ENCODE assay signal across 9 cellular contexts in the genomic region with DNA sequence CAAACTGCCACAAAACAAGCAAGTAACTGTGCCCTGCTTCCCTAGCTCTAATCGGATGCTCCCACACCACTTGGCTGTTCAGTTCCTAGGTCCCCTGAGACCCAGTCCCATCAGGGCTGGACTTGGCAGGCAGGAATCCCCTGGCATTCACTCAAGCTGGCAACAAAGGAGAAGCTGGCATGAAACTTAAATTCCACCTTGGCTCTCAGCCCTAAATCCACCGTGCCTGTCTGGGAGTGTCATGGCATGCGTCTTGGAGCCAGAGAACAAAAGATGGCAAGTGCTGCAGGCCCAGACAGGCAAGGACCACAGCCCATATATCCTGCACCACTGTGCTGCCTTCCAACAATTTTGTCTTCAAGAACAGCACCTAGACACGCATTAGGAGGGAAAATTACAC. TPM values are rescaled to one million over a fixed set of nuclear protein-coding genes. Genes with fewer than 3 reads are reported as not detected.
A peak's percentile ranks its signal among the peaks of the same experiment; 100 is the strongest.
DNase-seq lines count a peak whose midpoint lies in the region; ATAC-seq and TF ChIP-seq lines count a peak whose summit lies in the region.
"Had no signal": no experiment of that assay in that cellular context is flagged by ENCODE, and none has a peak within 500 bp of the region (broad histone marks: within the 10 kb centered on the region; RNA-seq: fewer than 3 reads in every experiment).

No MANE protein-coding gene starts in this region.

- DNase-seq in NCI-H82 (lab: John Stamatoyannopoulos, UW) (peak; percentile 27), NCI-H82 treated with DMSO at 0.1 percent for 48 hours (lab: John Stamatoyannopoulos, UW; ENCODE audit: unreplicated experiment) (no peak), astrocyte of the hippocampus (ENCODE audit: low read depth, low spot score) (peak; percentile 84), left colon (peak in 1 of 2 donors; percentile 27), type B pancreatic cell (ENCODE audit: extremely low spot score, unreplicated experiment) (no peak), NCI-H774 (lab: John Stamatoyannopoulos, UW) (no peak), T-helper 1 cell (no peak)
- DNase-seq: activated B cell treated with CpG ODN at 0.5 μM for 24 hours had no signal

- no peak for TF ChIP-seq CTCF in type B pancreatic cell (conservative IDR thresholded peaks at IDR 0.05)

- intact Hi-C loops in left colon (cut with DNase I, micrococcal nuclease): loop anchor here (5.0 to 10.0 kb wide), 2 partner anchors 52 to 60 kb away; no protein-coding TSS in a partner anchor

- peak overlapping the region; percentile 59 for H3K27ac Mint-ChIP-seq in type B pancreatic cell
- H3K27ac Mint-ChIP-seq: activated B cell treated with CpG ODN at 0.5 μM for 24 hours had no signal

- no peak overlapping the region for H3K4me3 Mint-ChIP-seq in type B pancreatic cell
- H3K4me3 Mint-ChIP-seq: activated B cell treated with CpG ODN at 0.5 μM for 24 hours had no signal

- ATAC-seq in left colon (peak; percentile 15), HG03342 (IDR thresholded peaks at IDR 0.05; ENCODE audit: unreplicated experiment) (no peak)

- no peaks in the 10 kb centered on the region for H3K27me3 Mint-ChIP-seq in type B pancreatic cell
- H3K27me3 Mint-ChIP-seq: activated B cell treated with CpG ODN at 0.5 μM for 24 hours had no signal

- H3K36me3 Mint-ChIP-seq in type B pancreatic cell: peaks cover 12% of the 10 kb centered on the region

- H3K9me3 Mint-ChIP-seq in type B pancreatic cell: no peaks in the 10 kb centered on the region
- H3K9me3 Mint-ChIP-seq: activated B cell treated with CpG ODN at 0.5 μM for 24 hours had no signal

- H3K4me1 Mint-ChIP-seq in type B pancreatic cell (ENCODE audit: unreplicated experiment): peaks cover 6% of the 10 kb centered on the region
- H3K4me1 Mint-ChIP-seq: activated B cell treated with CpG ODN at 0.5 μM for 24 hours had no signal

RNA-seq across cellular contexts. Expression of gene ETF1, which starts 38.2 kb away (rescaled TPM):
- total RNA-seq in left colon (10 to 100 TPM; 73.5 to 83.3 TPM), type B pancreatic cell (ENCODE audit: low replicate concordance) (80.0 and 94.8 TPM in 2 replicates)

RNA-seq across cellular contexts. Expression of gene EGR1, which starts 39.5 kb away (rescaled TPM):
- 100 to 1,000 TPM in 1 of 2 donors, 10 to 100 TPM in 1; 29.8 to 102 TPM for total RNA-seq in left colon
- total RNA-seq in type B pancreatic cell (ENCODE audit: low replicate concordance): 64.4 and 283 TPM in 2 replicates

Comparison
In these comparisons a context has a peak if more than half of its experiments do, and no peak if none do; other contexts are left out.
1. DNase-seq: peak in NCI-H82 (single experiment) and astrocyte of the hippocampus (single experiment); none in NCI-H82 treated with DMSO at 0.1 percent for 48 hours (single experiment), type B pancreatic cell (single experiment), NCI-H774 (single experiment) and T-helper 1 cell (0 of 5).